ENCODE assay signal across 11 cellular contexts in the genomic region with DNA sequence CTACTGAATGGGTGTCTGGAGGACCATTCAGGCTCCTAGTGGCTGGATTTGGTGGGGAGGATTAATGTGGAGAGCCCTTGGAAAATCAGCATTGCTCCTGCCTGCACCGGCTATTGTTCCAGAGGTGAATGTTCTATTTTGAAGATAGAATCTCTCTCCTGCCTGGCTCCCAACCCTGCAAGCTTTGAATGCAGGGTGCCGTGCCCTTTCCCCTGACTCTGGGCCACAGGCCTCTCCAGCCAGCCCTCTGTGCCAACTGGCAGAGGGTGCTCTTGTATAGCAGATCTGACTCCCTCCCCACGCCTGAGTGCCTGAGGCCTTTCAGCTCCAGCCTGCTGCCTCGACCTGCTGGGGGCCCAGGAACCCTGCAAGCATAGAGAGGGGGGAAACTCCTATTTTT.
DNase-seq lines count a peak whose midpoint lies in the region; ATAC-seq and TF ChIP-seq lines count a peak whose summit lies in the region.
"Had no signal": no experiment of that assay in that cellular context is flagged by ENCODE, and none has a peak within 500 bp of the region (broad histone marks: within the 10 kb centered on the region; RNA-seq: fewer than 3 reads in every experiment).

No MANE protein-coding gene starts in this region.

- DNase-seq in SHP77 (lab: John Stamatoyannopoulos, UW) (peak; percentile 22 to 32), SHP77 treated with DMSO at 0.1 percent for 48 hours (lab: John Stamatoyannopoulos, UW) (no peak), NCI-H69 (lab: John Stamatoyannopoulos, UW) (peak; percentile 90), heart left ventricle (peak; percentile 21 to 70 (median 58)), retinal pigment epithelial cell (ENCODE audit: low read depth) (peak; percentile 42), ascending aorta (ENCODE audit: low spot score in 2 of 2) (no peak), EL (no peak)
- DNase-seq: activated B cell treated with CpG ODN at 0.5 μM for 24 hours, occipital lobe had no signal

- peak; percentile 58 to 94 (median 90) for ATAC-seq in heart left ventricle
- no peak for ATAC-seq in GM21786 (IDR thresholded peaks at IDR 0.05; ENCODE audit: unreplicated experiment)

- TF ChIP-seq POLR2A in heart left ventricle (IDR thresholded peaks at IDR 0.05), result no peak

- intact Hi-C loops in heart left ventricle (cut with DNase I), result loop anchor here in 1 of 10 donors (5.0 to 10.0 kb wide), 2 partner anchors 521 to 628 kb away; no protein-coding TSS in a partner anchor
- intact Hi-C loops in ascending aorta (cut with DNase I), result no loop called here

- no peak overlapping the region for H3K27ac ChIP-seq in heart left ventricle
- H3K27ac ChIP-seq in ascending aorta, result no peak overlapping the region
- H3K27ac ChIP-seq: vagina had no signal

- H3K4me3 ChIP-seq in heart left ventricle (no peak overlapping the region), retinal pigment epithelial cell (ENCODE audit: low read length) (no peak overlapping the region), ascending aorta (no peak overlapping the region)
- H3K4me3 ChIP-seq: vagina had no signal

- H3K27me3 ChIP-seq in heart left ventricle (no peaks in the 10 kb centered on the region), ascending aorta (no peaks in the 10 kb centered on the region)
- H3K27me3 ChIP-seq: vagina had no signal

- H3K4me1 ChIP-seq in heart left ventricle (no peaks in the 10 kb centered on the region), ascending aorta (no peaks in the 10 kb centered on the region)
- H3K4me1 ChIP-seq: vagina had no signal

- H3K36me3 ChIP-seq in heart left ventricle (no peaks in the 10 kb centered on the region), ascending aorta (no peaks in the 10 kb centered on the region)
- H3K36me3 ChIP-seq: vagina had no signal

- no peaks in the 10 kb centered on the region for H3K9me3 ChIP-seq in heart left ventricle
- no peaks in the 10 kb centered on the region for H3K9me3 ChIP-seq in ascending aorta
- H3K9me3 ChIP-seq: vagina had no signal

- peak in 7 of 12 donors; percentile 8 to 39 (median 22) for TF ChIP-seq CTCF in heart left ventricle (IDR thresholded peaks at IDR 0.05)
- TF ChIP-seq CTCF in retinal pigment epithelial cell (conservative IDR thresholded peaks at IDR 0.05; ENCODE audit: low read depth, low read length), result peak; percentile 57
- no peak for TF ChIP-seq CTCF in ascending aorta (IDR thresholded peaks at IDR 0.05)

- WGBS in heart left ventricle, 4 donors, result 10 to 40% (median 32%) methylated on average over 3 to 4 of the region's 4 CpGs

Comparison
In these comparisons a context has a peak if more than half of its experiments do, and no peak if none do; other contexts are left out.
1. DNase-seq: peak in SHP77 (2 of 2), NCI-H69 (single experiment), heart left ventricle (5 of 5) and retinal pigment epithelial cell (single experiment); none in SHP77 treated with DMSO at 0.1 percent for 48 hours (single experiment), ascending aorta (0 of 2) and EL (single experiment).
2. CTCF ChIP-seq: peak in heart left ventricle (7 of 12) and retinal pigment epithelial cell (single experiment); none in ascending aorta (0 of 3).